Comparison of ENCODE assay signal across 19 cellular contexts in genomic region chr6:105449756-105450390, GRCh38.
"Had no signal": no experiment of that assay in that cellular context is flagged by ENCODE, and none has a peak within 500 bp of the region (broad histone marks: within the 10 kb centered on the region; RNA-seq: fewer than 3 reads in every experiment).

No MANE protein-coding gene starts in this region.

- ATAC-seq: activated CD4-positive, alpha-beta T cell treated with anti-CD3 and anti-CD28 coated beads for 36 hours; body of pancreas; right cardiac atrium; stimulated activated naive CD8-positive, alpha-beta T cell treated with anti-CD3 and anti-CD28 coated beads, Interleukin-15, Interleukin-2, amounts not matched to agents 100 U/mL and 50 U/mL, for 24 hours; T-cell had no signal

- DNase-seq: activated CD4-positive, alpha-beta memory T cell treated with anti-CD3 and anti-CD28 coated beads for 36 hours; activated CD4-positive, alpha-beta T cell treated with anti-CD3 and anti-CD28 coated beads for 36 hours; activated effector memory CD4-positive, alpha-beta T cell treated with Interleukin-2 at 50 U/mL for 16 hours; activated naive CD4-positive, alpha-beta T cell treated with anti-CD3 and anti-CD28 coated beads, Interleukin-2, amount 50 U/mL, for 16 hours; activated T-cell treated with anti-CD3 and anti-CD28 coated beads, Interleukin-2, amount 50 U/mL, for 24 hours; body of pancreas; cortex of kidney; effector CD4-positive, alpha-beta T cell; foreskin fibroblast; nephron progenitor cell; occipital lobe; right cardiac atrium; small intestine; stimulated activated CD4-positive, alpha-beta T cell treated with anti-CD3 and anti-CD28 coated beads, Interleukin-4, amount 100 ng/mL, for 4 hours; stimulated activated CD8-positive, alpha-beta memory T cell treated with anti-CD3 and anti-CD28 coated beads, Interleukin-4, amount 100 ng/mL, for 48 hours; stimulated activated naive CD8-positive, alpha-beta T cell treated with anti-CD3 and anti-CD28 coated beads, Interleukin-15, Interleukin-2, amounts not matched to agents 100 U/mL and 50 U/mL, for 24 hours; T-cell; transverse colon; WERI-Rb-1 had no signal

- H3K36me3 ChIP-seq: transverse colon, WERI-Rb-1 had no signal

- H3K4me1 ChIP-seq: body of pancreas, transverse colon had no signal

- H3K27ac Mint-ChIP-seq: activated CD4-positive, alpha-beta memory T cell treated with anti-CD3 and anti-CD28 coated beads for 36 hours; activated CD4-positive, alpha-beta T cell treated with anti-CD3 and anti-CD28 coated beads for 36 hours; activated T-cell treated with anti-CD3 and anti-CD28 coated beads, Interleukin-2, amount 50 U/mL, for 24 hours; nephron progenitor cell; T-cell had no signal

- H3K9me3 Mint-ChIP-seq: activated CD4-positive, alpha-beta memory T cell treated with anti-CD3 and anti-CD28 coated beads for 36 hours; activated T-cell treated with anti-CD3 and anti-CD28 coated beads, Interleukin-2, amount 50 U/mL, for 24 hours had no signal

- H3K36me3 Mint-ChIP-seq: activated CD4-positive, alpha-beta memory T cell treated with anti-CD3 and anti-CD28 coated beads for 36 hours; T-cell had no signal

- H3K27me3 ChIP-seq: body of pancreas, transverse colon had no signal

- H3K9me3 ChIP-seq: body of pancreas, transverse colon had no signal

- H3K4me3 Mint-ChIP-seq: activated CD4-positive, alpha-beta memory T cell treated with anti-CD3 and anti-CD28 coated beads for 36 hours; activated CD4-positive, alpha-beta T cell treated with anti-CD3 and anti-CD28 coated beads for 36 hours; activated T-cell treated with anti-CD3 and anti-CD28 coated beads, Interleukin-2, amount 50 U/mL, for 24 hours; nephron progenitor cell; T-cell had no signal

- H3K4me3 ChIP-seq: body of pancreas, transverse colon had no signal

- H3K27ac ChIP-seq: body of pancreas, transverse colon, WERI-Rb-1 had no signal
